In the genomic region with DNA sequence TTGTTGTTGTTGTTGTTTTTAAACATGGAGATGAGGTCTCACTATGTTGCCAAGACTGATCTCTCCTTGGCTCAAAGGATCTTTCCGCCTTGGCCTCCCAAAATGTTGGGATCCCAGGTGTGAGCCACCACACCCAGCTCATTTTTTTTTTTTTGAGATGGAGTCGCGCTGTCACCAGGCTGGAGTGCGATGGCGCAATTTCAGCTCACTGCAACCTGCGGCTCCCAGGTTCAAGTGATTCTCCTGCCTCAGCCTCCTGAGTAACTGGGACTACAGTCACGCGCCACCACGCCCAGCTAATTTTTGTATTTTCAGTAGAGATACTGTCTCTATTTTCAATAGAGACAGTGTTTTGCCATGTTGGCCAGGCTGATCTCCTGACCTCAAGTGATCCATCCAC, we compare ENCODE assay signal across 26 cellular contexts.
"Had no signal": no experiment of that assay in that cellular context is flagged by ENCODE, and none has a peak within 500 bp of the region (broad histone marks: within the 10 kb centered on the region; RNA-seq: fewer than 3 reads in every experiment).

No MANE protein-coding gene starts in this region.

- H3K27ac ChIP-seq: brain microvascular endothelial cell, coronary artery, esophagus muscularis mucosa, gastroesophageal sphincter had no signal

- H3K9me3 ChIP-seq: esophagus muscularis mucosa, gastroesophageal sphincter had no signal

- H3K36me3 ChIP-seq: brain microvascular endothelial cell, esophagus muscularis mucosa, gastroesophageal sphincter had no signal

- DNase-seq: activated CD4-positive, alpha-beta T cell treated with anti-CD3 and anti-CD28 coated beads for 1 hour; activated CD4-positive, alpha-beta T cell treated with anti-CD3 and anti-CD28 coated beads for 4 hours; activated CD4-positive, alpha-beta T cell treated with anti-CD3 and anti-CD28 coated beads, Interleukin-2, amount 50 U/mL, for 1 hour; activated CD4-positive, alpha-beta T cell treated with anti-CD3 and anti-CD28 coated beads, Interleukin-2, amount 50 U/mL, for 48 hours; activated CD8-positive, alpha-beta memory T cell treated with anti-CD3 and anti-CD28 coated beads for 24 hours; activated CD8-positive, alpha-beta T cell treated with anti-CD3 and anti-CD28 coated beads for 36 hours; activated effector memory CD4-positive, alpha-beta T cell treated with Interleukin-2 at 50 U/mL for 16 hours; activated gamma-delta T cell treated with Interleukin-2 at 50 U/mL for 16 hours; activated naive CD4-positive, alpha-beta T cell treated with anti-CD3 and anti-CD28 coated beads, Interleukin-2, amount 50 U/mL, for 16 hours; activated naive CD4-positive, alpha-beta T cell treated with Interleukin-2 at 50 U/mL for 16 hours; activated T-cell treated with anti-CD3 and anti-CD28 coated beads, Interleukin-2, amount 50 U/mL, for 4 hours; amniotic stem cell; anterior cingulate cortex; brain microvascular endothelial cell; effector CD4-positive, alpha-beta T cell; effector memory CD8-positive, alpha-beta T cell; erythroblast; foreskin melanocyte; T-helper 2 cell had no signal

- H3K4me3 ChIP-seq: coronary artery, esophagus muscularis mucosa, gastroesophageal sphincter had no signal

- FAIRE-seq: astrocyte, bronchial epithelial cell had no signal

- H3K27me3 ChIP-seq: brain microvascular endothelial cell, esophagus muscularis mucosa, gastroesophageal sphincter had no signal

- ATAC-seq: activated CD8-positive, alpha-beta T cell treated with anti-CD3 and anti-CD28 coated beads for 36 hours; activated T-cell treated with anti-CD3 and anti-CD28 coated beads, Interleukin-2, amount 50 U/mL, for 4 hours; activated T-helper 17 cell treated with anti-CD3 and anti-CD28 coated beads, Interleukin-2, amount 50 U/mL, for 72 hours; effector memory CD8-positive, alpha-beta T cell; gastroesophageal sphincter; WTC11 had no signal
